In the genomic region with DNA sequence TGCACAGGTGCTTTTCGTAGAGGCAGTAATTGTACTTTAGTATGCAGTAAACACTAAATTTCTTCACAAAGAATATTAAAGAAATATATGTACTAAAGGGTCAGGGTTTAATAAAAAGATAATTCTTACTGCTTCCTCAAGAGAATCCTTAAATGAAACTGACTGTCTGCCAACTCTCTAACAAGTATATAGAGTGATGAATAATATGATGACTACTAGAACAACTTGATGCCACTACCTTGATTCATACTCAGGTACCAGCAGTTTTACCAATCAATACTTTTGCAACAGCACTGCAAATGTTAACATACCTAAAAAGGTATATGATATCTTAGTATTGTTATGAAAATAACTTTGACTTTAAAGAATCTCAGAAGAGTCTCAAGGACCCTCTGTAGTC, we compare ENCODE assay signal across 19 cellular contexts. TPM values are rescaled to one million over a fixed set of nuclear protein-coding genes. Genes with fewer than 3 reads are reported as not detected.
DNase-seq lines count a peak whose midpoint lies in the region; ATAC-seq, FAIRE-seq and TF ChIP-seq lines count a peak whose summit lies in the region.
"Had no signal": no experiment of that assay in that cellular context is flagged by ENCODE, and none has a peak within 500 bp of the region (broad histone marks: within the 10 kb centered on the region; RNA-seq: fewer than 3 reads in every experiment).

No MANE protein-coding gene starts in this region.

- H3K9me2 ChIP-seq in SU-DHL-6 (replicated peaks; ENCODE audit: insufficient read depth, low read length) = no peaks in the 10 kb centered on the region

- no peak for ATAC-seq in stimulated activated effector memory CD8-positive, alpha-beta T cell treated with anti-CD3 and anti-CD28 coated beads, Interleukin-12 subunit alpha, Interleukin-12 subunit beta, amount 100 ng/mL, for 72 hours
- ATAC-seq in GM19452 (IDR thresholded peaks at IDR 0.05; ENCODE audit: unreplicated experiment) = no peak
- ATAC-seq in GM21723 (IDR thresholded peaks at IDR 0.05; ENCODE audit: unreplicated experiment) = no peak
- ATAC-seq in HG03378 (IDR thresholded peaks at IDR 0.05; ENCODE audit: unreplicated experiment) = no peak

- H3K4me1 Mint-ChIP-seq in activated naive CD4-positive, alpha-beta T cell treated with anti-CD3 and anti-CD28 coated beads, Interleukin-2, amount 50 U/mL, for 24 hours = peaks cover 56% of the 10 kb centered on the region
- peaks cover 43% of the 10 kb centered on the region for H3K4me1 Mint-ChIP-seq in activated naive CD4-positive, alpha-beta T cell treated with anti-CD3 and anti-CD28 coated beads, Interleukin-2, amount 10 ng/mL, durations not matched to agents 7 days and 5 days
- peaks cover 28% of the 10 kb centered on the region for H3K4me1 Mint-ChIP-seq in stimulated activated effector memory CD8-positive, alpha-beta T cell treated with anti-CD3 and anti-CD28 coated beads, Interleukin-12 subunit alpha, Interleukin-12 subunit beta, amount 100 ng/mL, for 72 hours

- H3K4me2 ChIP-seq in SU-DHL-6 (ENCODE audit: low read depth, low read length, poor library complexity, severe bottlenecking) = peak overlapping the region; percentile 67
- H3K4me2 ChIP-seq: BLaER1 treated with 17β-estradiol and CSF1 and Interleukin-3, amounts not matched to agents 10 nM and 100 nM had no signal

- H4K20me1 ChIP-seq in SU-DHL-6 (ENCODE audit: low read depth, low read length) = no peaks in the 10 kb centered on the region

- no peak overlapping the region for H3K27ac Mint-ChIP-seq in activated naive CD4-positive, alpha-beta T cell treated with anti-CD3 and anti-CD28 coated beads, Interleukin-2, amount 50 U/mL, for 24 hours
- no peak overlapping the region for H3K27ac Mint-ChIP-seq in activated naive CD4-positive, alpha-beta T cell treated with anti-CD3 and anti-CD28 coated beads, Interleukin-2, amount 10 ng/mL, durations not matched to agents 7 days and 5 days
- H3K27ac Mint-ChIP-seq in stimulated activated effector memory CD8-positive, alpha-beta T cell treated with anti-CD3 and anti-CD28 coated beads, Interleukin-12 subunit alpha, Interleukin-12 subunit beta, amount 100 ng/mL, for 72 hours = peak overlapping the region; percentile 32

- H3K27me3 ChIP-seq in SU-DHL-6 (ENCODE audit: low read length) (no peaks in the 10 kb centered on the region), bronchial epithelial cell (ENCODE audit: control insufficient read depth, insufficient read depth, low read length) (no peaks in the 10 kb centered on the region)
- H3K27me3 ChIP-seq: BLaER1 treated with 17β-estradiol and CSF1 and Interleukin-3, amounts not matched to agents 10 nM and 100 nM had no signal

- no peak for FAIRE-seq in bronchial epithelial cell (lab: Jason Lieb, UNC)
- FAIRE-seq: GM18507, H1 had no signal

- H3K4me3 Mint-ChIP-seq in activated naive CD4-positive, alpha-beta T cell treated with anti-CD3 and anti-CD28 coated beads, Interleukin-2, amount 50 U/mL, for 24 hours = peak overlapping the region; percentile 59
- no peak overlapping the region for H3K4me3 Mint-ChIP-seq in activated naive CD4-positive, alpha-beta T cell treated with anti-CD3 and anti-CD28 coated beads, Interleukin-2, amount 10 ng/mL, durations not matched to agents 7 days and 5 days
- no peak overlapping the region for H3K4me3 Mint-ChIP-seq in stimulated activated effector memory CD8-positive, alpha-beta T cell treated with anti-CD3 and anti-CD28 coated beads, Interleukin-12 subunit alpha, Interleukin-12 subunit beta, amount 100 ng/mL, for 72 hours

- H3K27ac ChIP-seq in SU-DHL-6 (ENCODE audit: low read depth, low read length) = no peak overlapping the region
- H3K27ac ChIP-seq: BLaER1 treated with 17β-estradiol and CSF1 and Interleukin-3, amounts not matched to agents 10 nM and 100 nM had no signal

- H3K27me3 Mint-ChIP-seq in activated naive CD4-positive, alpha-beta T cell treated with anti-CD3 and anti-CD28 coated beads, Interleukin-2, amount 50 U/mL, for 24 hours = no peaks in the 10 kb centered on the region
- no peaks in the 10 kb centered on the region for H3K27me3 Mint-ChIP-seq in activated naive CD4-positive, alpha-beta T cell treated with anti-CD3 and anti-CD28 coated beads, Interleukin-2, amount 10 ng/mL, durations not matched to agents 7 days and 5 days

- H3K4me3 ChIP-seq in SU-DHL-6 (ENCODE audit: insufficient read depth, low read length, poor library complexity, severe bottlenecking) = no peak overlapping the region
- H3K4me3 ChIP-seq in bronchial epithelial cell (ENCODE audit: low read depth, low read length) = no peak overlapping the region
- H3K4me3 ChIP-seq: BLaER1 treated with 17β-estradiol and CSF1 and Interleukin-3, amounts not matched to agents 10 nM and 100 nM; HAP-1 had no signal

- H3K9me3 ChIP-seq in SU-DHL-6 (ENCODE audit: insufficient read depth, low read length) = no peaks in the 10 kb centered on the region
- H3K9me3 ChIP-seq: BLaER1 treated with 17β-estradiol and CSF1 and Interleukin-3, amounts not matched to agents 10 nM and 100 nM; HAP-1 had no signal

- H3K79me2 ChIP-seq in SU-DHL-6 (ENCODE audit: insufficient read depth, low read length) = peaks cover 40% of the 10 kb centered on the region

- CTCF ChIA-PET in activated naive CD4-positive, alpha-beta T cell treated with anti-CD3 and anti-CD28 coated beads, Interleukin-2, amount 10 ng/mL, durations not matched to agents 7 days and 5 days (lab: Charles Lee) = no interaction called here

- H3F3A ChIP-seq in SU-DHL-6 (ENCODE audit: insufficient read depth) = 0 out of 2 replicates have a peak, but pooled peaks cover 5% of the 10 kb centered on the region

- peaks cover 15% of the 10 kb centered on the region for H3K36me3 Mint-ChIP-seq in activated naive CD4-positive, alpha-beta T cell treated with anti-CD3 and anti-CD28 coated beads, Interleukin-2, amount 50 U/mL, for 24 hours
- peaks cover 37% of the 10 kb centered on the region for H3K36me3 Mint-ChIP-seq in activated naive CD4-positive, alpha-beta T cell treated with anti-CD3 and anti-CD28 coated beads, Interleukin-2, amount 10 ng/mL, durations not matched to agents 7 days and 5 days
- H3K36me3 Mint-ChIP-seq in stimulated activated effector memory CD8-positive, alpha-beta T cell treated with anti-CD3 and anti-CD28 coated beads, Interleukin-12 subunit alpha, Interleukin-12 subunit beta, amount 100 ng/mL, for 72 hours = peaks cover 95% of the 10 kb centered on the region

- H3K9ac ChIP-seq in SU-DHL-6 (ENCODE audit: low read length) = no peak overlapping the region
- H3K9ac ChIP-seq: BLaER1 treated with 17β-estradiol and CSF1 and Interleukin-3, amounts not matched to agents 10 nM and 100 nM had no signal

- no peak for DNase-seq in activated naive CD4-positive, alpha-beta T cell treated with anti-CD3 and anti-CD28 coated beads, Interleukin-2, amount 10 ng/mL, durations not matched to agents 7 days and 5 days
- DNase-seq in bronchial epithelial cell (ENCODE audit: low read depth) = peak; percentile 58
- DNase-seq in stimulated activated effector memory CD8-positive, alpha-beta T cell treated with anti-CD3 and anti-CD28 coated beads, Interleukin-12 subunit alpha, Interleukin-12 subunit beta, amount 100 ng/mL, for 72 hours (ENCODE audit: low spot score in 2 of 2) = no peak
- DNase-seq: 8988T; ACHN; Calu3; CD4-positive, CD25-positive, alpha-beta regulatory T cell; DMS 273 treated with DMSO at 0.1 percent for 48 hours; IMR-90 had no signal

- no peaks in the 10 kb centered on the region for H3K9me3 Mint-ChIP-seq in activated naive CD4-positive, alpha-beta T cell treated with anti-CD3 and anti-CD28 coated beads, Interleukin-2, amount 50 U/mL, for 24 hours
- no peaks in the 10 kb centered on the region for H3K9me3 Mint-ChIP-seq in activated naive CD4-positive, alpha-beta T cell treated with anti-CD3 and anti-CD28 coated beads, Interleukin-2, amount 10 ng/mL, durations not matched to agents 7 days and 5 days
- no peaks in the 10 kb centered on the region for H3K9me3 Mint-ChIP-seq in stimulated activated effector memory CD8-positive, alpha-beta T cell treated with anti-CD3 and anti-CD28 coated beads, Interleukin-12 subunit alpha, Interleukin-12 subunit beta, amount 100 ng/mL, for 72 hours
- H3K9me3 Mint-ChIP-seq: CD4-positive, CD25-positive, alpha-beta regulatory T cell had no signal

- TF ChIP-seq CTCF in SU-DHL-6 (IDR thresholded peaks at IDR 0.05; ENCODE audit: insufficient read depth, low read length, poor library complexity, severe bottlenecking) (no peak), bronchial epithelial cell (IDR thresholded peaks at IDR 0.05; ENCODE audit: insufficient read depth, low read length, severe bottlenecking) (no peak)

- H3K36me3 ChIP-seq in SU-DHL-6 (ENCODE audit: low read length) (peaks cover 58% of the 10 kb centered on the region), bronchial epithelial cell (ENCODE audit: control insufficient read depth, insufficient read depth, low read length) (peaks cover 6% of the 10 kb centered on the region)

- H2AFZ ChIP-seq in SU-DHL-6 (ENCODE audit: low read depth, low read length, severe bottlenecking) = no peak overlapping the region

RNA-seq across cellular contexts. Expression of a gene that starts 3.8 kb away (rescaled TPM):
- 65.8 and 104 TPM in 2 replicates for total RNA-seq in bronchial epithelial cell

RNA-seq across cellular contexts. Expression of a gene that starts 4.0 kb away (rescaled TPM):
- under 0.01 and 0.13 TPM in 2 replicates for total RNA-seq in bronchial epithelial cell
- total RNA-seq: CD4-positive, CD25-positive, alpha-beta regulatory T cell; HT-29 had no signal
